9 cellular contexts compared by ENCODE assay signal in genomic region chr14:68548194-68549056, GRCh38.
DNase-seq lines count a peak whose midpoint lies in the region; ATAC-seq, FAIRE-seq and TF ChIP-seq lines count a peak whose summit lies in the region.
"Had no signal": no experiment of that assay in that cellular context is flagged by ENCODE, and none has a peak within 500 bp of the region (broad histone marks: within the 10 kb centered on the region; RNA-seq: fewer than 3 reads in every experiment).

No MANE protein-coding gene starts in this region.

- peak; percentile 100 for FAIRE-seq in HTR-8/SVneo (lab: Jason Lieb, UNC)

- intact Hi-C loops in spleen (cut with DNase I; ENCODE audit: low total_unique reads) = no loop called here

- H3K27ac ChIP-seq in spleen = peak overlapping the region; percentile 27 to 76 (median 72)
- H3K27ac ChIP-seq: neutrophil had no signal

- no peak for ATAC-seq in HG03378 (IDR thresholded peaks at IDR 0.05; ENCODE audit: unreplicated experiment)

- no peaks in the 10 kb centered on the region for H3K9me3 ChIP-seq in spleen
- H3K9me3 ChIP-seq: neutrophil had no signal

- no peak overlapping the region for H3K4me3 ChIP-seq in astrocyte of the spinal cord (ENCODE audit: low read depth, low read length)
- H3K4me3 ChIP-seq in spleen = no peak overlapping the region

- WGBS in spleen, 5 donors = 76 to 91% (median 88%) methylated on average over 14 of the region's 14 CpGs

- TF ChIP-seq CTCF in astrocyte of the spinal cord (IDR thresholded peaks at IDR 0.05; ENCODE audit: low read depth, low read length) (no peak), spleen (IDR thresholded peaks at IDR 0.05 in 8 of 11, conservative IDR thresholded peaks at IDR 0.05 in 3 of 11) (no peak)

- in situ Hi-C loops in astrocyte of the spinal cord (cut with HindIII; ENCODE audit: low sequenced_read_pairs) = no loop called here

- H3K27me3 ChIP-seq in spleen (replicated peaks in 1 of 7) = no peaks in the 10 kb centered on the region
- H3K27me3 ChIP-seq: neutrophil had no signal

- DNase-seq in HTR-8/SVneo (ENCODE audit: insufficient read length, low spot score) = peak; percentile 99
- peak; percentile 98 for DNase-seq in astrocyte of the spinal cord (ENCODE audit: low read depth, low spot score)
- DNase-seq in inferior parietal cortex (ENCODE audit: extremely low spot score) = peak; percentile 47
- DNase-seq in spleen = no peak
- DNase-seq in stimulated activated CD4-positive, alpha-beta T cell treated with anti-CD3 and anti-CD28 coated beads, Interleukin-15, amount 100 ng/mL, for 24 hours = no peak
- no peak for DNase-seq in NCI-H510A treated with DMSO at 0.1 percent for 48 hours (lab: John Stamatoyannopoulos, UW)
- no peak for DNase-seq in central memory CD4-positive, alpha-beta T cell

- no peak for TF ChIP-seq POLR2A in spleen (IDR thresholded peaks at IDR 0.05)

- H3K36me3 ChIP-seq in spleen = no peaks in the 10 kb centered on the region
- H3K36me3 ChIP-seq: neutrophil had no signal

- peaks cover 11 to 59% (median 25%) of the 10 kb centered on the region in 6 donors for H3K4me1 ChIP-seq in spleen

Comparison
In these comparisons a context has a peak if more than half of its experiments do, and no peak if none do; other contexts are left out.
1. DNase-seq: peak in HTR-8/SVneo (single experiment), astrocyte of the spinal cord (single experiment) and inferior parietal cortex (single experiment); none in spleen (single experiment), stimulated activated CD4-positive, alpha-beta T cell treated with anti-CD3 and anti-CD28 coated beads, Interleukin-15, amount 100 ng/mL, for 24 hours (single experiment), NCI-H510A treated with DMSO at 0.1 percent for 48 hours (single experiment) and central memory CD4-positive, alpha-beta T cell (single experiment).